Comparison of ENCODE assay signal across 15 cellular contexts in genomic region chr11:119772581-119772980, GRCh38. TPM values are rescaled to one million over a fixed set of nuclear protein-coding genes. Genes with fewer than 3 reads are reported as not detected.
DNase-seq lines count a peak whose midpoint lies in the region; ATAC-seq and TF ChIP-seq lines count a peak whose summit lies in the region.
"Had no signal": no experiment of that assay in that cellular context is flagged by ENCODE, and none has a peak within 500 bp of the region (broad histone marks: within the 10 kb centered on the region; RNA-seq: fewer than 3 reads in every experiment).

No MANE protein-coding gene starts in this region.

- H2AFZ ChIP-seq in smooth muscle cell (ENCODE audit: low read depth): no peak overlapping the region
- H2AFZ ChIP-seq: GM23338 had no signal

- no peaks in the 10 kb centered on the region for H3K36me3 Mint-ChIP-seq in glutamatergic neuron (ENCODE audit: unreplicated experiment)

- H3K4me3 Mint-ChIP-seq in glutamatergic neuron (ENCODE audit: unreplicated experiment): no peak overlapping the region
- H3K4me3 Mint-ChIP-seq: CD4-positive, alpha-beta T cell; GM23338 had no signal

- H3F3A ChIP-seq in smooth muscle cell (ENCODE audit: low read depth): no peaks in the 10 kb centered on the region

- DNase-seq in NCI-H524 (lab: John Stamatoyannopoulos, UW): peak; percentile 12 to 75
- DNase-seq in NCI-H524 treated with DMSO at 0.1 percent for 48 hours (lab: John Stamatoyannopoulos, UW): no peak
- no peak for DNase-seq in glutamatergic neuron
- peak; percentile 8 for DNase-seq in upper lobe of right lung
- DNase-seq in smooth muscle cell (lab: John Stamatoyannopoulos, UW; ENCODE audit: unreplicated experiment): no peak
- DNase-seq: ACHN; CD4-positive, alpha-beta T cell; DND-41; GDM1; H7 had no signal

- ATAC-seq in upper lobe of right lung (no peak), HG03571 (IDR thresholded peaks at IDR 0.05; ENCODE audit: unreplicated experiment) (no peak)
- ATAC-seq: GM23338, HepG2 had no signal

- no peaks in the 10 kb centered on the region for H3K36me3 ChIP-seq in upper lobe of right lung
- H3K36me3 ChIP-seq in smooth muscle cell (ENCODE audit: low read depth): no peaks in the 10 kb centered on the region
- H3K36me3 ChIP-seq: BLaER1 treated with 17β-estradiol and CSF1 and Interleukin-3, amounts not matched to agents 10 nM and 100 nM had no signal

- H4K20me1 ChIP-seq in smooth muscle cell (ENCODE audit: low read depth): no peaks in the 10 kb centered on the region

- no peak overlapping the region for H3K9ac ChIP-seq in smooth muscle cell (ENCODE audit: low read depth)
- H3K9ac ChIP-seq: BLaER1 treated with 17β-estradiol and CSF1 and Interleukin-3, amounts not matched to agents 10 nM and 100 nM had no signal

- H3K27me3 ChIP-seq in upper lobe of right lung (peaks cover 5% of the 10 kb centered on the region), smooth muscle cell (ENCODE audit: low read depth) (peaks cover 13% of the 10 kb centered on the region)

- WGBS in smooth muscle cell (ENCODE audit: low lambda C conversion rate): 86% methylated on average over 5 of the region's 5 CpGs

- H3K9me3 ChIP-seq in upper lobe of right lung (no peaks in the 10 kb centered on the region), smooth muscle cell (replicated peaks; ENCODE audit: low read depth) (no peaks in the 10 kb centered on the region)

- no peak overlapping the region for H3K4me2 ChIP-seq in smooth muscle cell
- H3K4me2 ChIP-seq: BLaER1 treated with 17β-estradiol and CSF1 and Interleukin-3, amounts not matched to agents 10 nM and 100 nM; GM23338 had no signal

- H3K27me3 Mint-ChIP-seq in glutamatergic neuron (ENCODE audit: unreplicated experiment): peaks cover 1% of the 10 kb centered on the region

- H3K27ac Mint-ChIP-seq in glutamatergic neuron (ENCODE audit: unreplicated experiment): peak overlapping the region; percentile 18
- H3K27ac Mint-ChIP-seq: CD4-positive, alpha-beta T cell; GM23338 had no signal

- no peak for TF ChIP-seq CTCF in VCaP (conservative IDR thresholded peaks at IDR 0.05)
- no peak for TF ChIP-seq CTCF in glutamatergic neuron (IDR thresholded peaks at IDR 0.05; ENCODE audit: partially characterized antibody, unreplicated experiment)
- no peak for TF ChIP-seq CTCF in upper lobe of right lung (IDR thresholded peaks at IDR 0.05)
- TF ChIP-seq CTCF in smooth muscle cell (IDR thresholded peaks at IDR 0.05; ENCODE audit: borderline replicate concordance, insufficient read depth, poor library complexity, severe bottlenecking): no peak

- H3K9me3 Mint-ChIP-seq in glutamatergic neuron (ENCODE audit: unreplicated experiment): peaks cover 5% of the 10 kb centered on the region
- H3K9me3 Mint-ChIP-seq: GM23338 had no signal

- H3K27ac ChIP-seq in VCaP (peak overlapping the region; percentile 58; the same call in 1 of the 2 replicates), upper lobe of right lung (no peak overlapping the region), smooth muscle cell (ENCODE audit: low read depth) (no peak overlapping the region)
- H3K27ac ChIP-seq: BLaER1 treated with 17β-estradiol and CSF1 and Interleukin-3, amounts not matched to agents 10 nM and 100 nM had no signal

- no peak overlapping the region for H3K4me3 ChIP-seq in upper lobe of right lung
- no peak overlapping the region for H3K4me3 ChIP-seq in smooth muscle cell
- H3K4me3 ChIP-seq: BLaER1 treated with 17β-estradiol and CSF1 and Interleukin-3, amounts not matched to agents 10 nM and 100 nM; GM23338 had no signal

- H3K4me1 Mint-ChIP-seq in glutamatergic neuron (ENCODE audit: low read depth, unreplicated experiment): peaks cover 14% of the 10 kb centered on the region

- H3K79me2 ChIP-seq in smooth muscle cell (ENCODE audit: low read depth): no peaks in the 10 kb centered on the region

- no peaks in the 10 kb centered on the region for H3K4me1 ChIP-seq in upper lobe of right lung
- no peaks in the 10 kb centered on the region for H3K4me1 ChIP-seq in smooth muscle cell (ENCODE audit: low read depth)
- H3K4me1 ChIP-seq: BLaER1 treated with 17β-estradiol and CSF1 and Interleukin-3, amounts not matched to agents 10 nM and 100 nM had no signal

- intact Hi-C loops in upper lobe of right lung (cut with DNase I): no loop called here

RNA-seq across cellular contexts. Expression of gene NECTIN1, which starts 43.6 kb away (rescaled TPM):
- total RNA-seq in glutamatergic neuron (ENCODE audit: unreplicated experiment) (26.0 TPM), upper lobe of right lung (10.4 TPM), smooth muscle cell (9.1 and 10.1 TPM in 2 replicates)
- 4.9 and 7.1 TPM in 2 replicates for polyA plus RNA-seq in smooth muscle cell

Comparison
In these comparisons a context has a peak if more than half of its experiments do, and no peak if none do; other contexts are left out.
1. DNase-seq: peak in NCI-H524 (2 of 2) and upper lobe of right lung (single experiment); none in NCI-H524 treated with DMSO at 0.1 percent for 48 hours (single experiment), glutamatergic neuron (single experiment) and smooth muscle cell (single experiment).